Comparison of ENCODE assay signal across 1 cellular context in genomic region chr19:14405380-14405757, GRCh38.
A peak's percentile ranks its signal among the peaks of the same experiment; 100 is the strongest.
TF ChIP-seq lines count a peak whose summit lies in the region.

No MANE protein-coding gene starts in this region.

TF ChIP-seq in K562, 482 proteins besides CTCF, POLR2A, EP300 and RAD21 (continued from another document):
- TF ChIP-seq ZNF740 (CRISPR knock-in tag; IDR thresholded peaks at IDR 0.05) (peak; percentile 72; the same call in 1 of the 2 replicates), ZNF740 (tag; IDR thresholded peaks at IDR 0.05) (no peak), THRB (CRISPR knock-in tag; conservative IDR thresholded peaks at IDR 0.05) (0 out of 2 replicates have a peak, but pooled peaks have one; percentile 50)
